7 cellular contexts compared by ENCODE assay signal in the genomic region with DNA sequence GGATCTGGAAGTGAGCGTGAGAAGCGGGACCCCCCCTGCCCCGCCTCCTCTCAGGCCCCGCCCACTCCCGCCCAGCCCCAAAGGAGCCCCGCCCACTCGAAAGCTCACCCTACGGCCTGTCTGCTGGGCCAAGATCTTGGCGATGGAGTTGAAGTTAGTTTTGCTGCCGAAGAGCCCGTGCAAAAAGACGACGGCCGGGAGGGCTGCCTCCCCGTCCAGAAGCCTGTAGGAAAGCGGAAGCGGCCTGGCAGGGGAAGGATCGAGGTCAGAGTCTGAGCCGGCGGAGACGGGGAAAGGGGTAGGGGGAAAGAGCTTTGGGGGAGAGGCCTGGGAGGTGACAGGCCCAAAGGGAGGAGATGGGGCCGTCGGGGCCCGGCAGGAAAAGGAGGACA. TPM values are rescaled to one million over a fixed set of nuclear protein-coding genes. Genes with fewer than 3 reads are reported as not detected.
A peak's percentile ranks its signal among the peaks of the same experiment; 100 is the strongest.
DNase-seq lines count a peak whose midpoint lies in the region; ATAC-seq and TF ChIP-seq lines count a peak whose summit lies in the region.

No MANE protein-coding gene starts in this region.

- peak overlapping the region; percentile 63 for H3K4me3 ChIP-seq in urinary bladder (ENCODE audit: low read depth, low read length)

- TF ChIP-seq CTCF in GM13977 (IDR thresholded peaks at IDR 0.05; ENCODE audit: extremely low read depth, insufficient read depth, missing control alignments) = no peak

- in situ Hi-C loops in GM13977 (cut with MboI; ENCODE audit: low pct_unique_long_range_greater_than_20kb, low sequenced_read_pairs, unreplicated experiment) = loop anchor here (10.0 kb wide), 1 partner anchor 123 kb away; no protein-coding TSS in a partner anchor

- H3K36me3 Mint-ChIP-seq in activated naive CD4-positive, alpha-beta T cell treated with anti-CD3 and anti-CD28 coated beads, Interleukin-2, amount 50 U/mL, for 72 hours = peaks cover 0 to 7% of the 10 kb centered on the region in 2 donors

- peaks cover 2% of the 10 kb centered on the region for H3K4me1 ChIP-seq in urinary bladder (ENCODE audit: insufficient read depth)

- no peaks in the 10 kb centered on the region for H3K36me3 ChIP-seq in urinary bladder (ENCODE audit: insufficient read depth)

- no peaks in the 10 kb centered on the region for H3K9me3 Mint-ChIP-seq in activated naive CD4-positive, alpha-beta T cell treated with anti-CD3 and anti-CD28 coated beads, Interleukin-2, amount 50 U/mL, for 72 hours

- ATAC-seq in HG03135 (IDR thresholded peaks at IDR 0.05; ENCODE audit: unreplicated experiment) = peak; percentile 15
- ATAC-seq in activated naive CD4-positive, alpha-beta T cell treated with anti-CD3 and anti-CD28 coated beads, Interleukin-2, amount 50 U/mL, for 72 hours = peak; percentile 7 to 24

- H3K27ac ChIP-seq in urinary bladder (ENCODE audit: low read depth) = peak overlapping the region; percentile 44

- peak overlapping the region; percentile 88 to 98 for H3K27ac Mint-ChIP-seq in activated naive CD4-positive, alpha-beta T cell treated with anti-CD3 and anti-CD28 coated beads, Interleukin-2, amount 50 U/mL, for 72 hours

- under 1% methylated on average over 24 of the region's 24 CpGs for WGBS in urinary bladder

- peak; percentile 86 for DNase-seq in GM13977 (ENCODE audit: low spot score)
- DNase-seq in RKO (ENCODE audit: low spot score) = peak; percentile 74
- peak in 1 of 2 donors; percentile 61 for DNase-seq in activated naive CD4-positive, alpha-beta T cell treated with anti-CD3 and anti-CD28 coated beads, Interleukin-2, amount 50 U/mL, for 72 hours (ENCODE audit: low spot score in 2 of 2)
- DNase-seq in globus pallidus (ENCODE audit: low spot score) = peak; percentile 59
- DNase-seq in occipital lobe (lab: John Stamatoyannopoulos, UW) = peak; percentile 25

RNA-seq across cellular contexts. Expression of gene ABHD11, which starts 0.4 kb away (rescaled TPM):
- 10 to 100 TPM; 17.3 to 18.1 TPM for total RNA-seq in activated naive CD4-positive, alpha-beta T cell treated with anti-CD3 and anti-CD28 coated beads, Interleukin-2, amount 50 U/mL, for 72 hours
- 4.2 TPM for total RNA-seq in occipital lobe
- total RNA-seq in urinary bladder = 5.8 TPM
- 22.6 TPM for polyA plus RNA-seq in urinary bladder

RNA-seq across cellular contexts. Expression of gene STX1A, which starts 18.7 kb away (rescaled TPM):
- total RNA-seq in activated naive CD4-positive, alpha-beta T cell treated with anti-CD3 and anti-CD28 coated beads, Interleukin-2, amount 50 U/mL, for 72 hours = 10 to 100 TPM in 1 of 2 donors, 1 to 10 TPM in 1; 8.8 to 14.0 TPM
- total RNA-seq in occipital lobe (49.8 TPM), urinary bladder (9.0 TPM)
- 9.8 TPM for polyA plus RNA-seq in urinary bladder

RNA-seq across cellular contexts. Expression of gene CLDN3, which starts 31.9 kb away (rescaled TPM):
- total RNA-seq in activated naive CD4-positive, alpha-beta T cell treated with anti-CD3 and anti-CD28 coated beads, Interleukin-2, amount 50 U/mL, for 72 hours = not detected
- total RNA-seq in occipital lobe (not detected), urinary bladder (0.21 TPM)
- polyA plus RNA-seq in urinary bladder = 1.6 TPM

RNA-seq across cellular contexts. Expression of gene BUD23, which starts 54.8 kb away (rescaled TPM):
- 10 to 100 TPM; 91.8 to 97.9 TPM for total RNA-seq in activated naive CD4-positive, alpha-beta T cell treated with anti-CD3 and anti-CD28 coated beads, Interleukin-2, amount 50 U/mL, for 72 hours
- total RNA-seq in occipital lobe = 23.7 TPM
- 22.9 TPM for total RNA-seq in urinary bladder
- polyA plus RNA-seq in urinary bladder = 69.4 TPM

RNA-seq across cellular contexts. Expression of gene DNAJC30, which starts 55.0 kb away (rescaled TPM):
- 1 to 10 TPM; 3.7 to 7.5 TPM for total RNA-seq in activated naive CD4-positive, alpha-beta T cell treated with anti-CD3 and anti-CD28 coated beads, Interleukin-2, amount 50 U/mL, for 72 hours
- total RNA-seq in occipital lobe (3.1 TPM), urinary bladder (2.6 TPM)
- polyA plus RNA-seq in urinary bladder = 11.4 TPM
